ENCODE assay signal across 15 cellular contexts in genomic region chr22:32788884-32789624, GRCh38. TPM values are rescaled to one million over a fixed set of nuclear protein-coding genes. Genes with fewer than 3 reads are reported as not detected.
DNase-seq lines count a peak whose midpoint lies in the region; ATAC-seq and TF ChIP-seq lines count a peak whose summit lies in the region.
"Had no signal": no experiment of that assay in that cellular context is flagged by ENCODE, and none has a peak within 500 bp of the region (broad histone marks: within the 10 kb centered on the region; RNA-seq: fewer than 3 reads in every experiment).

No MANE protein-coding gene starts in this region.

- H3K4me1 Mint-ChIP-seq in HFFc6 (ENCODE audit: low read depth) = peaks cover 36% of the 10 kb centered on the region
- peaks cover 20% of the 10 kb centered on the region for H3K4me1 Mint-ChIP-seq in brain
- H3K4me1 Mint-ChIP-seq: natural killer cell had no signal

- H3K36me3 ChIP-seq in lower lobe of right lung (no peaks in the 10 kb centered on the region), thoracic aorta (no peaks in the 10 kb centered on the region), brain microvascular endothelial cell (replicated peaks) (no peaks in the 10 kb centered on the region)

- intact Hi-C loops in lower lobe of right lung (cut with DNase I) = no loop called here

- H3K27ac Mint-ChIP-seq in HFFc6 (peak overlapping the region; percentile 78), brain (peak overlapping the region in 3 of 5 experiments; percentile 12 to 90 (median 81))
- H3K27ac Mint-ChIP-seq: activated naive CD8-positive, alpha-beta T cell; effector memory CD8-positive, alpha-beta T cell; natural killer cell; stimulated activated naive CD8-positive, alpha-beta T cell treated with anti-CD3 and anti-CD28 coated beads, Interleukin-15, Interleukin-2, amounts not matched to agents 100 ng/mL and 50 ng/mL, for 24 hours had no signal

- peak; percentile 74 to 80 for ATAC-seq in lower lobe of right lung
- no peak for ATAC-seq in thoracic aorta (ENCODE audit: insufficient number of reproducible peaks, low FRiP score, low read depth)
- no peak for ATAC-seq in GM19324 (IDR thresholded peaks at IDR 0.05; ENCODE audit: low FRiP score, unreplicated experiment)
- ATAC-seq: effector memory CD8-positive, alpha-beta T cell; natural killer cell had no signal

- no peak overlapping the region for H3K4me3 ChIP-seq in lower lobe of right lung
- no peak overlapping the region for H3K4me3 ChIP-seq in thoracic aorta
- no peak overlapping the region for H3K4me3 ChIP-seq in brain microvascular endothelial cell (ENCODE audit: low read depth, low read length)

- H3K4me3 Mint-ChIP-seq in HFFc6 (peak overlapping the region; percentile 30; the same call in 1 of the 2 replicates), brain (no peak overlapping the region)
- H3K4me3 Mint-ChIP-seq: activated naive CD8-positive, alpha-beta T cell; effector memory CD8-positive, alpha-beta T cell; natural killer cell; stimulated activated naive CD8-positive, alpha-beta T cell treated with anti-CD3 and anti-CD28 coated beads, Interleukin-15, Interleukin-2, amounts not matched to agents 100 ng/mL and 50 ng/mL, for 24 hours had no signal

- H3K27me3 ChIP-seq in lower lobe of right lung (ENCODE audit: low read depth) (no peaks in the 10 kb centered on the region), thoracic aorta (replicated peaks; ENCODE audit: insufficient read depth) (no peaks in the 10 kb centered on the region), brain microvascular endothelial cell (replicated peaks) (no peaks in the 10 kb centered on the region)

- H3K27me3 Mint-ChIP-seq in HFFc6 (ENCODE audit: insufficient read depth) (peaks cover 2% of the 10 kb centered on the region; the same call in 1 of the 2 replicates), brain (peaks cover 3% of the 10 kb centered on the region)
- H3K27me3 Mint-ChIP-seq: stimulated activated naive CD8-positive, alpha-beta T cell treated with anti-CD3 and anti-CD28 coated beads, Interleukin-15, Interleukin-2, amounts not matched to agents 100 ng/mL and 50 ng/mL, for 24 hours had no signal

- H3K4me1 ChIP-seq in lower lobe of right lung = peaks cover 11% of the 10 kb centered on the region
- peaks cover 8 to 13% of the 10 kb centered on the region in 2 donors for H3K4me1 ChIP-seq in thoracic aorta (ENCODE audit: control insufficient read depth in 1 of 2, low read depth in 2 of 2)

- TF ChIP-seq CTCF in HFFc6 (IDR thresholded peaks at IDR 0.05) = no peak
- TF ChIP-seq CTCF in brain (conservative IDR thresholded peaks at IDR 0.05) = no peak
- no peak for TF ChIP-seq CTCF in lower lobe of right lung (IDR thresholded peaks at IDR 0.05)
- no peak for TF ChIP-seq CTCF in thoracic aorta (IDR thresholded peaks at IDR 0.05)
- no peak for TF ChIP-seq CTCF in brain microvascular endothelial cell (IDR thresholded peaks at IDR 0.05; ENCODE audit: low read depth, low read length, missing control alignments)

- H3K27ac ChIP-seq in lower lobe of right lung (peak overlapping the region; percentile 42), thoracic aorta (peak overlapping the region; percentile 44 to 50), brain microvascular endothelial cell (no peak overlapping the region)

- H3K9me3 Mint-ChIP-seq in HFFc6 (no peaks in the 10 kb centered on the region), brain (peaks cover 0 to 8% (median 0%) of the 10 kb centered on the region in 5 experiments)
- H3K9me3 Mint-ChIP-seq: effector memory CD8-positive, alpha-beta T cell; natural killer cell; stimulated activated naive CD8-positive, alpha-beta T cell treated with anti-CD3 and anti-CD28 coated beads, Interleukin-15, Interleukin-2, amounts not matched to agents 100 ng/mL and 50 ng/mL, for 24 hours had no signal

- H3K36me3 Mint-ChIP-seq in HFFc6 (ENCODE audit: low read depth) (no peaks in the 10 kb centered on the region), brain (peaks cover 7% of the 10 kb centered on the region)
- H3K36me3 Mint-ChIP-seq: activated naive CD8-positive, alpha-beta T cell; natural killer cell had no signal

- DNase-seq in HFFc6 (peak; percentile 46), lower lobe of right lung (peak; percentile 61), thoracic aorta (ENCODE audit: low spot score) (no peak), HK-2 (ENCODE audit: unreplicated experiment) (no peak), brain microvascular endothelial cell (no peak), germinal center (ENCODE audit: low spot score) (no peak)
- DNase-seq: activated CD4-positive, alpha-beta T cell treated with anti-CD3 and anti-CD28 coated beads, Interleukin-2, amount 50 U/mL, for 48 hours; effector memory CD8-positive, alpha-beta T cell; natural killer cell; NCI-H82; T-helper 1 cell had no signal

- H3K9me3 ChIP-seq in lower lobe of right lung = no peaks in the 10 kb centered on the region
- no peaks in the 10 kb centered on the region for H3K9me3 ChIP-seq in thoracic aorta

- in situ Hi-C loops in brain microvascular endothelial cell (cut with HindIII; ENCODE audit: low pct_ligation_motif_present, low sequenced_read_pairs) = loop anchor here (25.0 kb wide), 1 partner anchor 127 kb away; no protein-coding TSS in a partner anchor

RNA-seq across cellular contexts. Expression of gene TIMP3, which starts 12.5 kb away (rescaled TPM):
- 100 to 1,000 TPM; 303 to 525 (median 354) TPM for total RNA-seq in HFFc6 (2021; fragmentation: NEBNext Ultra II Directional; extraction: Animal tissue kit (Norgen Biotek cat#: 25700))
- polyA plus RNA-seq in brain (ENCODE audit: insufficient read depth, low read depth, low replicate concordance) = 47.8 TPM
- total RNA-seq in lower lobe of right lung = 390 TPM
- total RNA-seq in thoracic aorta = 100 to 1,000 TPM; 471 to 756 TPM

Comparison
In these comparisons a context has a peak if more than half of its experiments do, and no peak if none do; other contexts are left out.
1. DNase-seq: peak in HFFc6 (single experiment) and lower lobe of right lung (single experiment); none in thoracic aorta (single experiment), HK-2 (single experiment), brain microvascular endothelial cell (single experiment) and germinal center (single experiment).
2. ATAC-seq: peak in lower lobe of right lung (2 of 2); none in thoracic aorta (single experiment) and GM19324 (single experiment).